Comparison of ENCODE assay signal across 8 cellular contexts in genomic region chr4:52712991-52713275, GRCh38. TPM values are rescaled to one million over a fixed set of nuclear protein-coding genes. Genes with fewer than 3 reads are reported as not detected.
A peak's percentile ranks its signal among the peaks of the same experiment; 100 is the strongest.
DNase-seq lines count a peak whose midpoint lies in the region; ATAC-seq and TF ChIP-seq lines count a peak whose summit lies in the region.

No MANE protein-coding gene starts in this region.

- peak overlapping the region; percentile 58 to 97 (median 95) for H3K27ac ChIP-seq in BLaER1 treated with 17β-estradiol and CSF1 and Interleukin-3, amounts not matched to agents 10 nM and 100 nM
- no peak overlapping the region for H3K27ac ChIP-seq in neural cell (ENCODE audit: low read length)

- TF ChIP-seq RAD21 in neural cell (conservative IDR thresholded peaks at IDR 0.05) = no peak

- peaks cover 0 to 44% (median 10%) of the 10 kb centered on the region in 11 experiments; a peak in 11 of 22 replicates for H4K20me1 ChIP-seq in BLaER1 treated with 17β-estradiol and CSF1 and Interleukin-3, amounts not matched to agents 10 nM and 100 nM
- no peaks in the 10 kb centered on the region for H4K20me1 ChIP-seq in neural cell (ENCODE audit: insufficient read depth)

- H3K27ac Mint-ChIP-seq in effector memory CD8-positive, alpha-beta T cell = peak overlapping the region; percentile 75 to 88

- no peaks in the 10 kb centered on the region for H3K79me2 ChIP-seq in neural cell (replicated peaks; ENCODE audit: insufficient read depth, low read length)

- peak overlapping the region; percentile 87 to 99 (median 96) for H3K4me2 ChIP-seq in BLaER1 treated with 17β-estradiol and CSF1 and Interleukin-3, amounts not matched to agents 10 nM and 100 nM
- peak overlapping the region; percentile 94 for H3K4me2 ChIP-seq in neural cell (ENCODE audit: low read length)

- no peaks in the 10 kb centered on the region for H3K9me2 ChIP-seq in neural cell (ENCODE audit: insufficient read depth, low read length)

- no peaks in the 10 kb centered on the region for H3K27me3 ChIP-seq in BLaER1 treated with 17β-estradiol and CSF1 and Interleukin-3, amounts not matched to agents 10 nM and 100 nM
- no peaks in the 10 kb centered on the region for H3K27me3 ChIP-seq in neural cell (ENCODE audit: insufficient read depth, low read depth, low read length)

- H2AFZ ChIP-seq in neural cell (ENCODE audit: low read depth, low read length) = peak overlapping the region; percentile 53

- H3K4me3 ChIP-seq in BLaER1 treated with 17β-estradiol and CSF1 and Interleukin-3, amounts not matched to agents 10 nM and 100 nM = peak overlapping the region; percentile 74 to 96 (median 91)
- peak overlapping the region; percentile 80 for H3K4me3 ChIP-seq in LNCaP clone FGC (ENCODE audit: low read depth, low read length)
- peak overlapping the region; percentile 83 for H3K4me3 ChIP-seq in neural cell (ENCODE audit: low read length)

- H3F3A ChIP-seq in neural cell (ENCODE audit: insufficient read depth, low read length, poor library complexity, severe bottlenecking) = no peaks in the 10 kb centered on the region

- H3K4me1 ChIP-seq in BLaER1 treated with 17β-estradiol and CSF1 and Interleukin-3, amounts not matched to agents 10 nM and 100 nM = peaks cover 25 to 43% (median 32%) of the 10 kb centered on the region in 10 experiments

- no peak for ATAC-seq in effector memory CD8-positive, alpha-beta T cell (replicated peaks)
- no peak for ATAC-seq in HG02840 (IDR thresholded peaks at IDR 0.05; ENCODE audit: low FRiP score, unreplicated experiment)
- no peak for ATAC-seq in GM18909 (IDR thresholded peaks at IDR 0.05; ENCODE audit: poor library complexity, unreplicated experiment)
- ATAC-seq in left colon = no peak

- no peak for TF ChIP-seq EP300 in neural cell (conservative IDR thresholded peaks at IDR 0.05; ENCODE audit: poor library complexity, severe bottlenecking)

- peaks cover 27% of the 10 kb centered on the region for H3K36me3 Mint-ChIP-seq in effector memory CD8-positive, alpha-beta T cell (ENCODE audit: insufficient read depth)

- TF ChIP-seq CTCF in LNCaP clone FGC (IDR thresholded peaks at IDR 0.05; ENCODE audit: control insufficient read depth, extremely low read depth, insufficient read depth) = no peak
- TF ChIP-seq CTCF in neural cell (IDR thresholded peaks at IDR 0.05; ENCODE audit: poor library complexity, severe bottlenecking) = no peak
- no peak for TF ChIP-seq CTCF in GM20000 (IDR thresholded peaks at IDR 0.05; ENCODE audit: extremely low read depth, missing control alignments)

- H3K36me3 ChIP-seq in BLaER1 treated with 17β-estradiol and CSF1 and Interleukin-3, amounts not matched to agents 10 nM and 100 nM = peaks cover 31 to 48% (median 47%) of the 10 kb centered on the region in 11 experiments
- peaks cover 5% of the 10 kb centered on the region for H3K36me3 ChIP-seq in neural cell (ENCODE audit: insufficient read depth, low read length)

- no peaks in the 10 kb centered on the region for H3K9me3 Mint-ChIP-seq in effector memory CD8-positive, alpha-beta T cell

- H3K4me1 Mint-ChIP-seq in effector memory CD8-positive, alpha-beta T cell (ENCODE audit: low read depth in 2 of 2) = peaks cover 26 to 39% of the 10 kb centered on the region in 2 donors

- H3K27me3 Mint-ChIP-seq in effector memory CD8-positive, alpha-beta T cell = no peaks in the 10 kb centered on the region

- H3K9ac ChIP-seq in BLaER1 treated with 17β-estradiol and CSF1 and Interleukin-3, amounts not matched to agents 10 nM and 100 nM = peak overlapping the region; percentile 86 to 98 (median 96)
- H3K9ac ChIP-seq in neural cell (ENCODE audit: low read length) = peak overlapping the region; percentile 73

- peak overlapping the region; percentile 87 to 88 for H3K4me3 Mint-ChIP-seq in effector memory CD8-positive, alpha-beta T cell

- DNase-seq in LNCaP clone FGC (ENCODE audit: low read depth) (no peak), GM20000 (ENCODE audit: low spot score) (no peak), left colon (no peak)
- no peak for DNase-seq in effector memory CD8-positive, alpha-beta T cell

- H3K9me3 ChIP-seq in BLaER1 treated with 17β-estradiol and CSF1 and Interleukin-3, amounts not matched to agents 10 nM and 100 nM (replicated peaks in 1 of 11) = no peaks in the 10 kb centered on the region
- no peaks in the 10 kb centered on the region for H3K9me3 ChIP-seq in neural cell (ENCODE audit: low read length)

- intact Hi-C loops in left colon (cut with DNase I, micrococcal nuclease) = no loop called here

TF ChIP-seq in neural cell, 6 proteins besides CTCF, POLR2A, EP300 and RAD21:
- TF ChIP-seq SMC3 (conservative IDR thresholded peaks at IDR 0.05; ENCODE audit: poor library complexity) (no peak), EZH2 (IDR thresholded peaks at IDR 0.05; ENCODE audit: borderline replicate concordance, insufficient read depth, low read length, poor library complexity, severe bottlenecking) (no peak), REST (IDR thresholded peaks at IDR 0.05; ENCODE audit: borderline replicate concordance) (no peak), POLR2AphosphoS5 (IDR thresholded peaks at IDR 0.05) (no peak), TAF1 (IDR thresholded peaks at IDR 0.05; ENCODE audit: low read depth) (no peak), MXI1 (conservative IDR thresholded peaks at IDR 0.05; ENCODE audit: poor library complexity, severe bottlenecking) (peak; percentile 16)

RNA-seq across cellular contexts. Expression of gene ERVMER34-1, which starts 38.3 kb away (rescaled TPM):
- not detected in 2 replicates for polyA plus RNA-seq in neural cell
- polyA minus RNA-seq in neural cell = 0.23 TPM in 1 of 2 replicates, not detected in the other
- total RNA-seq in left colon = under 1 TPM; 0.52 to 0.59 TPM

RNA-seq across cellular contexts. Expression of gene USP46, which starts 53.8 kb away (rescaled TPM):
- 14.1 and 14.9 TPM in 2 replicates for polyA plus RNA-seq in neural cell
- 30.4 and 33.8 TPM in 2 replicates for polyA minus RNA-seq in neural cell
- 10 to 100 TPM; 12.6 to 13.8 TPM for total RNA-seq in left colon
